ENCODE assay signal across 1 cellular context in the genomic region with DNA sequence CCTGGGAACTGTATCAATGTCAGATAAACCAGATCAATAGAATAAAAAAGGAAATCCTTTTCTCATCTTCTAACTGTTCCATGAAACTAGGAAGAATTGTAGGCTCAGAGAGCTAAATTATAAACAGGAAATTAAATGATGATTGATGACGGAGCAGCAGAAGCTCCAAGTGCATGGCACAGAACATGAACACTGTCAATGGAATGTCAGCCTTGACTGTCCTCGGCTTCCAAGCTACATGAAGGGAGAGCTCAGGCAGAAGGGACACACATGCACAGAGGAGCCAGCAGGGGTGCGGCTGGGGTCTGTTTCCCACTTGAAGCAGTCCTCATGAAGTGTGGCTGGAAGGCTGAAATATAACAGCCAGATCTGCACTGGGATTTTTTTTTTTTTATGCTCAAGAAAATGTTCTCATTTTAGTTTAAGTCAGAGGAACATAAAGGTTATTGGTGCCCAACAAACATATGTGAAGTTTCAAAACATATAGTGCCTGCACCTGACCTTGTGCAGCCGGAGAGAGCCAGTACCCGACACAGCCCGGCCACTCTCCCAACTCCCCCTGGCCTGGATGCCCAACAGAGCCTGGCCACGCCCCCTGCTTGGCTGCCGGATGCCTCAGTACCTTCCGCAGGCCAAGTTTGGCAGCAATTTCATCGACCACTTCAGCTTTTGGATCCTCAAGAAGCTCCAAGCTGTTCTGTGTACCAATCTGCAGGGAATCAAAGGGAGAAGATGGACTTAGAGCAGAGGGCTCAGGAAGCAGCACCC.
TF ChIP-seq lines count a peak whose summit lies in the region.

No MANE protein-coding gene starts in this region.

TF ChIP-seq in H1, 55 proteins besides CTCF, POLR2A, EP300 and RAD21:
- TF ChIP-seq JUND (IDR thresholded peaks at IDR 0.05; ENCODE audit: low read length) (no peak), CREB1 (IDR thresholded peaks at IDR 0.05) (no peak), BRCA1 (IDR thresholded peaks at IDR 0.05; ENCODE audit: low read depth, low read length) (no peak)
